In genomic region chr2:148013879-148014278, GRCh38 we compare ENCODE assay signal across 28 cellular contexts.
"Had no signal": no experiment of that assay in that cellular context is flagged by ENCODE, and none has a peak within 500 bp of the region (broad histone marks: within the 10 kb centered on the region; RNA-seq: fewer than 3 reads in every experiment).

No MANE protein-coding gene starts in this region.

- H3K27ac ChIP-seq: adrenal gland, ascending aorta, brain microvascular endothelial cell, esophagus muscularis mucosa, gastrocnemius medialis, parathyroid adenoma, testis, vagina had no signal

- H3K27ac Mint-ChIP-seq: activated naive CD8-positive, alpha-beta T cell; activated T-cell treated with anti-CD3 and anti-CD28 coated beads, Interleukin-2, amount 50 U/mL, for 24 hours; activated T-helper 2 cell treated with anti-CD3 and anti-CD28 coated beads, Interferon-gamma antibody, Interleukin-2, Interleukin-4, amounts not matched to agents 10 μg/mL and 5 μg/mL and 100 μg/mL, durations not matched to agents 14 hours and 24 hours and 36 hours; natural killer cell treated with Interleukin-12 subunit alpha and Interleukin-12 subunit beta and Interleukin-15 and Interleukin-18, amount 100 ng/mL, for 72 hours; stimulated activated naive B cell treated with anti-CD40 and anti-IgM and Interleukin-4, amounts not matched to agents 10 μg/mL and 1 μg/mL and 100 μg/mL, for 72 hours; type B pancreatic cell had no signal

- H2AFZ ChIP-seq: parathyroid adenoma had no signal

- H3K4me3 ChIP-seq: adrenal gland, ascending aorta, esophagus muscularis mucosa, gastrocnemius medialis, smooth muscle cell, testis, vagina had no signal

- H3K27me3 Mint-ChIP-seq: activated naive CD8-positive, alpha-beta T cell; activated T-cell treated with anti-CD3 and anti-CD28 coated beads, Interleukin-2, amount 50 U/mL, for 24 hours; natural killer cell treated with Interleukin-12 subunit alpha and Interleukin-12 subunit beta and Interleukin-15 and Interleukin-18, amount 100 ng/mL, for 72 hours; stimulated activated naive B cell treated with anti-CD40 and anti-IgM and Interleukin-4, amounts not matched to agents 10 μg/mL and 1 μg/mL and 100 μg/mL, for 72 hours; type B pancreatic cell had no signal

- H3K9me3 ChIP-seq: adrenal gland, ascending aorta, esophagus muscularis mucosa, gastrocnemius medialis, testis, vagina had no signal

- H3K4me1 ChIP-seq: ascending aorta, parathyroid adenoma had no signal

- ATAC-seq: gastrocnemius medialis; left ventricle myocardium superior; natural killer cell treated with Interleukin-12 subunit alpha and Interleukin-12 subunit beta and Interleukin-15 and Interleukin-18, amount 100 ng/mL, for 72 hours; sciatic nerve; stimulated activated naive B cell treated with anti-CD40 and anti-IgM and Interleukin-4, amounts not matched to agents 10 μg/mL and 1 μg/mL and 100 μg/mL, for 72 hours had no signal

- H3K4me2 ChIP-seq: smooth muscle cell had no signal

- H3K36me3 ChIP-seq: adrenal gland, ascending aorta, brain microvascular endothelial cell, esophagus muscularis mucosa, gastrocnemius medialis, vagina had no signal

- H3K9me3 Mint-ChIP-seq: natural killer cell treated with Interleukin-12 subunit alpha and Interleukin-12 subunit beta and Interleukin-15 and Interleukin-18, amount 100 ng/mL, for 72 hours had no signal

- H3K9ac ChIP-seq: parathyroid adenoma had no signal

- H3K27me3 ChIP-seq: adrenal gland, ascending aorta, brain microvascular endothelial cell, esophagus muscularis mucosa, gastrocnemius medialis, testis, vagina had no signal

- DNase-seq: activated CD4-positive, alpha-beta T cell treated with anti-CD3 and anti-CD28 coated beads, Interleukin-2, amount 50 U/mL, for 4 hours; activated CD8-positive, alpha-beta memory T cell treated with anti-CD3 and anti-CD28 coated beads for 24 hours; activated CD8-positive, alpha-beta memory T cell treated with anti-CD3 and anti-CD28 coated beads, Interleukin-2, amount 50 U/mL, for 4 hours; activated naive CD4-positive, alpha-beta T cell; activated T-cell treated with anti-CD3 and anti-CD28 coated beads, Interleukin-2, amount 50 U/mL, for 24 hours; adrenal gland; brain microvascular endothelial cell; dermis blood vessel endothelial cell; effector CD8-positive, alpha-beta T cell; gastrocnemius medialis; head of caudate nucleus; hypothalamus; left ventricle myocardium superior; midbrain; stimulated activated CD4-positive, alpha-beta T cell treated with anti-CD3 and anti-CD28 coated beads, Interleukin-15, amount 100 ng/mL, for 24 hours; stimulated activated CD8-positive, alpha-beta memory T cell treated with anti-CD3 and anti-CD28 coated beads, Interleukin-4, amount 100 ng/mL, for 48 hours; stimulated activated naive B cell treated with anti-CD40 and anti-IgM and Interleukin-4, amounts not matched to agents 10 μg/mL and 1 μg/mL and 100 μg/mL, for 72 hours; testis had no signal

- H3K4me3 Mint-ChIP-seq: activated naive CD8-positive, alpha-beta T cell; activated T-cell treated with anti-CD3 and anti-CD28 coated beads, Interleukin-2, amount 50 U/mL, for 24 hours; natural killer cell treated with Interleukin-12 subunit alpha and Interleukin-12 subunit beta and Interleukin-15 and Interleukin-18, amount 100 ng/mL, for 72 hours; stimulated activated naive B cell treated with anti-CD40 and anti-IgM and Interleukin-4, amounts not matched to agents 10 μg/mL and 1 μg/mL and 100 μg/mL, for 72 hours; type B pancreatic cell had no signal
